1 cellular context compared by ENCODE assay signal in the genomic region with DNA sequence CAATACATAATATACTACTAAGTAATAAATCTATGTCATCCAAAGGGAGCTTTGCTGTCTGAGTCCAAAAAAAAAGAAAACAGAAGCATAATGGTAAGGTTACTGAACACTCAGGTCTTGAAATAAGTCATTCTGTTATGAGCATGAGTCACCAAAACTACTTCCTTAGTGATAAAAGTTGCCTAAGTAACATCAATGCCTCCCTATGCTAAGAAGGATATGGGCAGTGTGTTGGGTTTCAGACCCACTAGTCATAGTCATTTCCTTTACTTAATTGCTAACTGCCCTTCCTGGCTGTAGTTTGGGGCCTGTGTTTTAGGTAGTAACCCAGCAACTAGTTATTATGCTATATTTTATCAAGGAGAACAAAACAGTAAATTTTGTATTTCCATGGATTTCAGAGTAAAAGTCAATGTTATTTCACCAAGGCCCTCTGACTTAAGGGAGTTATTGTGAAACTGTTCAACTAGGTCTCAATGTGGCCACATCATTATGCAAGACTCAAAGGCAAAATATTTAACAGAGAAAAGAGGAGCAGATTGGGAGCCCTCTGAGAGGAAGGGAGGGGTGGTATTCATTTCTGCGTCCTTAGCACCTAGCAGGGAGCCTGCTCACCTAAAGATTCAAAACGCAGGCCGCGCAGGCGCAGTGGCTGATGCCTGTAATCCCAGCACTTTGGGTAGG.
TF ChIP-seq lines count a peak whose summit lies in the region.

No MANE protein-coding gene starts in this region.

TF ChIP-seq in GM23338, 12 proteins besides CTCF, POLR2A, EP300 and RAD21 (continued from another document):
- TF ChIP-seq, protein P1, sequence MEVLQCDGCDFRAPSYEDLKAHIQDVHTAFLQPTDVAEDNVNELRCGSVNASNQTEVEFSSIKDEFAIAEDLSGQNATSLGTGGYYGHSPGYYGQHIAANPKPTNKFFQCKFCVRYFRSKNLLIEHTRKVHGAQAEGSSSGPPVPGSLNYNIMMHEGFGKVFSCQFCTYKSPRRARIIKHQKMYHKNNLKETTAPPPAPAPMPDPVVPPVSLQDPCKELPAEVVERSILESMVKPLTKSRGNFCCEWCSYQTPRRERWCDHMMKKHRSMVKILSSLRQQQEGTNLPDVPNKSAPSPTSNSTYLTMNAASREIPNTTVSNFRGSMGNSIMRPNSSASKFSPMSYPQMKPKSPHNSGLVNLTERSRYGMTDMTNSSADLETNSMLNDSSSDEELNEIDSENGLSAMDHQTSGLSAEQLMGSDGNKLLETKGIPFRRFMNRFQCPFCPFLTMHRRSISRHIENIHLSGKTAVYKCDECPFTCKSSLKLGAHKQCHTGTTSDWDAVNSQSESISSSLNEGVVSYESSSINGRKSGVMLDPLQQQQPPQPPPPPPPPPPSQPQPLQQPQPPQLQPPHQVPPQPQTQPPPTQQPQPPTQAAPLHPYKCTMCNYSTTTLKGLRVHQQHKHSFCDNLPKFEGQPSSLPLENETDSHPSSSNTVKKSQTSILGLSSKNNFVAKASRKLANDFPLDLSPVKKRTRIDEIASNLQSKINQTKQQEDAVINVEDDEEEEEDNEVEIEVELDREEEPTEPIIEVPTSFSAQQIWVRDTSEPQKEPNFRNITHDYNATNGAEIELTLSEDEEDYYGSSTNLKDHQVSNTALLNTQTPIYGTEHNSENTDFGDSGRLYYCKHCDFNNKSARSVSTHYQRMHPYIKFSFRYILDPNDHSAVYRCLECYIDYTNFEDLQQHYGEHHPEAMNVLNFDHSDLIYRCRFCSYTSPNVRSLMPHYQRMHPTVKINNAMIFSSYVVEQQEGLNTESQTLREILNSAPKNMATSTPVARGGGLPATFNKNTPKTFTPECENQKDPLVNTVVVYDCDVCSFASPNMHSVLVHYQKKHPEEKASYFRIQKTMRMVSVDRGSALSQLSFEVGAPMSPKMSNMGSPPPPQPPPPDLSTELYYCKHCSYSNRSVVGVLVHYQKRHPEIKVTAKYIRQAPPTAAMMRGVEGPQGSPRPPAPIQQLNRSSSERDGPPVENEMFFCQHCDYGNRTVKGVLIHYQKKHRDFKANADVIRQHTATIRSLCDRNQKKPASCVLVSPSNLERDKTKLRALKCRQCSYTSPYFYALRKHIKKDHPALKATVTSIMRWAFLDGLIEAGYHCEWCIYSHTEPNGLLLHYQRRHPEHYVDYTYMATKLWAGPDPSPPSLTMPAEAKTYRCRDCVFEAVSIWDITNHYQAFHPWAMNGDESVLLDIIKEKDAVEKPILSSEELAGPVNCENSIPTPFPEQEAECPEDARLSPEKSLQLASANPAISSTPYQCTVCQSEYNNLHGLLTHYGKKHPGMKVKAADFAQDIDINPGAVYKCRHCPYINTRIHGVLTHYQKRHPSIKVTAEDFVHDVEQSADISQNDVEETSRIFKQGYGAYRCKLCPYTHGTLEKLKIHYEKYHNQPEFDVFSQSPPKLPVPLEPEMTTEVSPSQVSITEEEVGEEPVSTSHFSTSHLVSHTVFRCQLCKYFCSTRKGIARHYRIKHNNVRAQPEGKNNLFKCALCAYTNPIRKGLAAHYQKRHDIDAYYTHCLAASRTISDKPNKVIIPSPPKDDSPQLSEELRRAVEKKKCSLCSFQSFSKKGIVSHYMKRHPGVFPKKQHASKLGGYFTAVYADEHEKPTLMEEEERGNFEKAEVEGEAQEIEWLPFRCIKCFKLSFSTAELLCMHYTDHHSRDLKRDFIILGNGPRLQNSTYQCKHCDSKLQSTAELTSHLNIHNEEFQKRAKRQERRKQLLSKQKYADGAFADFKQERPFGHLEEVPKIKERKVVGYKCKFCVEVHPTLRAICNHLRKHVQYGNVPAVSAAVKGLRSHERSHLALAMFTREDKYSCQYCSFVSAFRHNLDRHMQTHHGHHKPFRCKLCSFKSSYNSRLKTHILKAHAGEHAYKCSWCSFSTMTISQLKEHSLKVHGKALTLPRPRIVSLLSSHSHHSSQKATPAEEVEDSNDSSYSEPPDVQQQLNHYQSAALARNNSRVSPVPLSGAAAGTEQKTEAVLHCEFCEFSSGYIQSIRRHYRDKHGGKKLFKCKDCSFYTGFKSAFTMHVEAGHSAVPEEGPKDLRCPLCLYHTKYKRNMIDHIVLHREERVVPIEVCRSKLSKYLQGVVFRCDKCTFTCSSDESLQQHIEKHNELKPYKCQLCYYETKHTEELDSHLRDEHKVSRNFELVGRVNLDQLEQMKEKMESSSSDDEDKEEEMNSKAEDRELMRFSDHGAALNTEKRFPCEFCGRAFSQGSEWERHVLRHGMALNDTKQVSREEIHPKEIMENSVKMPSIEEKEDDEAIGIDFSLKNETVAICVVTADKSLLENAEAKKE (CRISPR knock-in tag; IDR thresholded peaks at IDR 0.05) = no peak
- TF ChIP-seq EZH2 (IDR thresholded peaks at IDR 0.05; ENCODE audit: low read depth, unreplicated experiment) = no peak
- no peak for TF ChIP-seq STAT1 (IDR thresholded peaks at IDR 0.05; ENCODE audit: unreplicated experiment)
- TF ChIP-seq EZH2phosphoT487 (IDR thresholded peaks at IDR 0.05; ENCODE audit: unreplicated experiment) = no peak
